In genomic region chr2:56326346-56326741, GRCh38 we compare ENCODE assay signal across 27 cellular contexts.
"Had no signal": no experiment of that assay in that cellular context is flagged by ENCODE, and none has a peak within 500 bp of the region (broad histone marks: within the 10 kb centered on the region; RNA-seq: fewer than 3 reads in every experiment).

No MANE protein-coding gene starts in this region.

- H3K4me1 ChIP-seq: adrenal gland, body of pancreas had no signal

- H3K4me3 ChIP-seq: adrenal gland, body of pancreas, coronary artery, dorsolateral prefrontal cortex had no signal

- DNase-seq: activated CD4-positive, alpha-beta memory T cell treated with anti-CD3 and anti-CD28 coated beads for 36 hours; activated CD4-positive, alpha-beta T cell treated with anti-CD3 and anti-CD28 coated beads for 36 hours; activated CD4-positive, alpha-beta T cell treated with anti-CD3 and anti-CD28 coated beads, Interleukin-2, amount 10 ng/mL, durations not matched to agents 24 days and 14 days; activated CD4-positive, CD25-positive, alpha-beta regulatory T cell; activated CD4-positive, CD25-positive, alpha-beta regulatory T cell treated with anti-CD3 and anti-CD28 coated beads, Interleukin-2, amount 50 U/mL, for 72 hours; activated CD8-positive, alpha-beta memory T cell treated with anti-CD3 and anti-CD28 coated beads, Interleukin-2, amount 10 ng/mL, durations not matched to agents 7 days and 5 days; activated CD8-positive, alpha-beta memory T cell treated with anti-CD3 and anti-CD28 coated beads, Interleukin-2, amount 50 U/mL, for 4 hours; activated CD8-positive, alpha-beta T cell treated with anti-CD3 and anti-CD28 coated beads, Interleukin-2, amount 10 ng/mL, durations not matched to agents 7 days and 5 days; activated effector memory CD4-positive, alpha-beta T cell treated with anti-CD3 and anti-CD28 coated beads, Interleukin-2, amount 50 U/mL, for 16 hours; activated naive CD4-positive, alpha-beta T cell treated with anti-CD3 and anti-CD28 coated beads for 36 hours; activated naive CD8-positive, alpha-beta T cell treated with anti-CD3 and anti-CD28 coated beads for 36 hours; activated naive CD8-positive, alpha-beta T cell treated with anti-CD3 and anti-CD28 coated beads, Interleukin-2, amount 50 U/mL, for 24 hours; activated T-cell treated with anti-CD3 and anti-CD28 coated beads, Interleukin-2, amount 50 U/mL, for 1 hour; activated T-cell treated with anti-CD3 and anti-CD28 coated beads, Interleukin-2, amount 50 U/mL, for 48 hours; adrenal gland; amygdala; aorta; body of pancreas; dorsolateral prefrontal cortex; effector memory CD4-positive, alpha-beta T cell; endodermal cell; foreskin fibroblast; head of caudate nucleus; T-helper 1 cell; T-helper 17 cell had no signal

- ATAC-seq: activated CD4-positive, alpha-beta T cell treated with anti-CD3 and anti-CD28 coated beads for 36 hours; activated CD8-positive, alpha-beta memory T cell treated with anti-CD3 and anti-CD28 coated beads, Interleukin-2, amount 10 ng/mL, durations not matched to agents 7 days and 5 days; activated CD8-positive, alpha-beta T cell treated with anti-CD3 and anti-CD28 coated beads, Interleukin-2, amount 10 ng/mL, durations not matched to agents 7 days and 5 days; activated naive CD8-positive, alpha-beta T cell treated with anti-CD3 and anti-CD28 coated beads, Interleukin-2, amount 50 U/mL, for 24 hours; body of pancreas; esophagus mucosa; T-helper 17 cell had no signal

- H3K36me3 ChIP-seq: adrenal gland had no signal

- H3K27ac ChIP-seq: adrenal gland, body of pancreas, coronary artery, dorsolateral prefrontal cortex had no signal

- H3K9me3 ChIP-seq: adrenal gland, body of pancreas had no signal

- H3K27me3 ChIP-seq: adrenal gland, body of pancreas, dorsolateral prefrontal cortex had no signal
